13 cellular contexts compared by ENCODE assay signal in the genomic region with DNA sequence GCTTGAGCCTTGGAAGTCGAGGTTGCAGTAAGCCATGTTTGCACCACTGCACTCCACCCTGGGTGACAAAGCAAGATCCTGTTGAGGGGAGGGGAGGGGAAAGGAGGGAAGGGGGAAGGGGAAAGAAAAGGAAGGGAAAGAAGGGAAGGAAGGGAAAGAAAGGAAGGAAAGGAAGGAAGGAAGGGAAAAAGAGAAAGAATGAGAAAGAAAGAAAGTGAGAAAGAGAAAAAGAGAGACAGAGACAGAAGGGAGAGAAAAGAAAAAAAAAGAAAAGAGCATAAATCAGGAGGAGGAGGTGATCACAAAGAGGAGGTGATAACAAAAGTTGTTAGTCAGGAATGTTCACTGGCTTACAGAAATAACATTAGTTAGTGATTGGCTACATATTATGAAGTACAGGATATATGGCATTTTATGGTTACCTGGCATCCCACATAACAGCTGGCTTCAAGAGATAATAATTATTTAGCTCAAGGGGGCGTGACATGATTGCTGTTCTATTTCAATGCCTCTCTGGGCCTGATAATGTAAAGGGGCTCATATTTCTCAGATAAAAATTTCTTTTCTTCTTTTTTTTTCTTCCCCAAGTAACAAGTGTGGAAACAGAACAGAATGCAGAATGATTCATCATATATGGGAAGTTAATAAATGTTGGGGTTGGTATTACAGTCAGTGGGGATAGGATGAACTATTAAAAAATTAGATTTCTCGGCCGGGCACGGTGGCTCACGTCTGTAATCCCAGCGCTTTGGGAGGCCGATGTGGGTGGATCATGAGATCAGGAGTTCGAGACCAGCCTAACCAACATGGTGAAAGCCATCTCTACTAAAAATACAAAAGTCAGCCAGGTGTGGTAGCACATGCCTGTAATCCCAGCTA. TPM values are rescaled to one million over a fixed set of nuclear protein-coding genes. Genes with fewer than 3 reads are reported as not detected.
DNase-seq lines count a peak whose midpoint lies in the region; ATAC-seq, FAIRE-seq and TF ChIP-seq lines count a peak whose summit lies in the region.
"Had no signal": no experiment of that assay in that cellular context is flagged by ENCODE, and none has a peak within 500 bp of the region (broad histone marks: within the 10 kb centered on the region; RNA-seq: fewer than 3 reads in every experiment).

No MANE protein-coding gene starts in this region.

- no peak for ATAC-seq in activated CD8-positive, alpha-beta memory T cell treated with anti-CD3 and anti-CD28 coated beads, Interleukin-2, amount 10 ng/mL, durations not matched to agents 7 days and 5 days
- no peak for ATAC-seq in HG03095 (IDR thresholded peaks at IDR 0.05; ENCODE audit: unreplicated experiment)

- TF ChIP-seq CTCF in OCI-LY7 (conservative IDR thresholded peaks at IDR 0.05; ENCODE audit: low read length): no peak

- no peaks in the 10 kb centered on the region for H4K20me1 ChIP-seq in OCI-LY7 (ENCODE audit: insufficient read depth, low read length)

- H3K9me3 ChIP-seq in small intestine (ENCODE audit: control insufficient read depth, low read depth): no peaks in the 10 kb centered on the region
- no peaks in the 10 kb centered on the region for H3K9me3 ChIP-seq in OCI-LY7 (ENCODE audit: low read length)

- intact Hi-C loops in dendritic cell treated with granulocyte-macrophage colony-stimulating factor and Interleukin-4, amounts not matched to agents 40 ng/mL and 50 ng/mL, for 4 days (cut with micrococcal nuclease): no loop called here
- intact Hi-C loops in OCI-LY7 (cut with micrococcal nuclease; ENCODE audit: unreplicated experiment): no loop called here

- POLR2A ChIA-PET in OCI-LY7 (lab: Charles Lee): no interaction called here

- WGBS in small intestine, 3 donors: 80 to 86% (median 81%) methylated on average over 9 of the region's 9 CpGs

- H3K4me1 Mint-ChIP-seq in activated CD8-positive, alpha-beta memory T cell treated with anti-CD3 and anti-CD28 coated beads, Interleukin-2, amount 10 ng/mL, durations not matched to agents 7 days and 5 days: peaks cover 11% of the 10 kb centered on the region
- H3K4me1 Mint-ChIP-seq in dendritic cell treated with granulocyte-macrophage colony-stimulating factor and Interleukin-4, amounts not matched to agents 40 ng/mL and 50 ng/mL, for 4 days (ENCODE audit: low read depth): peaks cover 45% of the 10 kb centered on the region

- no TSS peak for BruUV-seq in OCI-LY7 (replicated peaks; lab: Mats Ljungman, UMichigan)

- no peak for DNase-seq in activated CD8-positive, alpha-beta memory T cell treated with anti-CD3 and anti-CD28 coated beads, Interleukin-2, amount 10 ng/mL, durations not matched to agents 7 days and 5 days
- DNase-seq in activated CD8-positive, alpha-beta memory T cell treated with anti-CD3 and anti-CD28 coated beads, Interleukin-2, amount 50 U/mL, for 48 hours: no peak
- DNase-seq in OCI-M1 (lab: John Stamatoyannopoulos, UW) (peak; percentile 76), small intestine (peak; percentile 52), NCI-H345 (lab: John Stamatoyannopoulos, UW) (no peak), OCI-LY7 (ENCODE audit: low spot score) (no peak)
- DNase-seq: activated B cell treated with CpG ODN at 0.5 μM for 24 hours, H7, kidney, NCI-H146, NCI-H748 treated with DMSO at 0.1 percent for 48 hours had no signal

- no peaks in the 10 kb centered on the region for H3K79me2 ChIP-seq in OCI-LY7 (ENCODE audit: insufficient read depth, low read depth, low read length)

- FAIRE-seq in small intestine (lab: Jason Lieb, UNC): no peak
- FAIRE-seq: kidney had no signal

- no peak overlapping the region for H3K27ac ChIP-seq in small intestine (ENCODE audit: low read depth in 1 of 2, low read length in 1 of 2)
- H3K27ac ChIP-seq in OCI-LY7 (ENCODE audit: low read depth, low read length, poor library complexity, severe bottlenecking): no peak overlapping the region

- H3K27ac Mint-ChIP-seq in activated CD8-positive, alpha-beta memory T cell treated with anti-CD3 and anti-CD28 coated beads, Interleukin-2, amount 10 ng/mL, durations not matched to agents 7 days and 5 days: peak overlapping the region; percentile 32
- peak overlapping the region; percentile 73 for H3K27ac Mint-ChIP-seq in dendritic cell treated with granulocyte-macrophage colony-stimulating factor and Interleukin-4, amounts not matched to agents 40 ng/mL and 50 ng/mL, for 4 days
- H3K27ac Mint-ChIP-seq: activated B cell treated with CpG ODN at 0.5 μM for 24 hours had no signal

- no peaks in the 10 kb centered on the region for H3K27me3 ChIP-seq in small intestine (ENCODE audit: control insufficient read depth in 2 of 2, insufficient read depth in 2 of 2, low read length in 2 of 2)

- no peak overlapping the region for H2AFZ ChIP-seq in OCI-LY7 (ENCODE audit: low read length)

- CTCF ChIA-PET in activated CD8-positive, alpha-beta memory T cell treated with anti-CD3 and anti-CD28 coated beads, Interleukin-2, amount 10 ng/mL, durations not matched to agents 7 days and 5 days (lab: Charles Lee): interaction anchor here (2.5 to 2.6 kb wide), 2 partner anchors 11 to 150 kb away, joined by 7 read pairs; partner anchors contain the start of gene DSN1
- CTCF ChIA-PET in OCI-LY7 (lab: Charles Lee; ENCODE audit: unreplicated experiment): no interaction called here

- no peaks in the 10 kb centered on the region for H3K9me3 Mint-ChIP-seq in activated CD8-positive, alpha-beta memory T cell treated with anti-CD3 and anti-CD28 coated beads, Interleukin-2, amount 10 ng/mL, durations not matched to agents 7 days and 5 days (ENCODE audit: low read depth)
- H3K9me3 Mint-ChIP-seq in dendritic cell treated with granulocyte-macrophage colony-stimulating factor and Interleukin-4, amounts not matched to agents 40 ng/mL and 50 ng/mL, for 4 days: no peaks in the 10 kb centered on the region
- H3K9me3 Mint-ChIP-seq: activated B cell treated with CpG ODN at 0.5 μM for 24 hours had no signal

- no peak overlapping the region for H3K4me3 ChIP-seq in small intestine (ENCODE audit: low read depth in 1 of 2, low read length in 2 of 2)
- no peak overlapping the region for H3K4me3 ChIP-seq in OCI-LY7 (ENCODE audit: low read depth, low read length, poor library complexity, severe bottlenecking)

- H3K36me3 Mint-ChIP-seq in activated CD8-positive, alpha-beta memory T cell treated with anti-CD3 and anti-CD28 coated beads, Interleukin-2, amount 10 ng/mL, durations not matched to agents 7 days and 5 days: peaks cover 52% of the 10 kb centered on the region
- peaks cover 97% of the 10 kb centered on the region for H3K36me3 Mint-ChIP-seq in dendritic cell treated with granulocyte-macrophage colony-stimulating factor and Interleukin-4, amounts not matched to agents 40 ng/mL and 50 ng/mL, for 4 days (ENCODE audit: low read depth)

- H3K4me1 ChIP-seq in small intestine (ENCODE audit: control insufficient read depth in 2 of 2, insufficient read depth in 1 of 2, low read depth in 1 of 2, low read length in 1 of 2): no peaks in the 10 kb centered on the region
- H3K4me1 ChIP-seq in OCI-LY7 (ENCODE audit: insufficient read depth, low read length, poor library complexity, severe bottlenecking): no peaks in the 10 kb centered on the region

- H3K36me3 ChIP-seq in small intestine (ENCODE audit: control insufficient read depth in 2 of 2, insufficient read depth in 2 of 2, low read length in 2 of 2) (peaks cover 2 to 4% of the 10 kb centered on the region in 2 donors), OCI-LY7 (ENCODE audit: insufficient read depth, low read length) (peaks cover 24% of the 10 kb centered on the region)

- no peaks in the 10 kb centered on the region for H3K9me2 ChIP-seq in OCI-LY7 (ENCODE audit: insufficient read depth, low read length)

- no peak overlapping the region for H3K4me2 ChIP-seq in OCI-LY7 (ENCODE audit: low read length)

- H3K4me3 Mint-ChIP-seq in activated CD8-positive, alpha-beta memory T cell treated with anti-CD3 and anti-CD28 coated beads, Interleukin-2, amount 10 ng/mL, durations not matched to agents 7 days and 5 days: no peak overlapping the region
- H3K4me3 Mint-ChIP-seq in dendritic cell treated with granulocyte-macrophage colony-stimulating factor and Interleukin-4, amounts not matched to agents 40 ng/mL and 50 ng/mL, for 4 days: no peak overlapping the region
- H3K4me3 Mint-ChIP-seq: activated B cell treated with CpG ODN at 0.5 μM for 24 hours had no signal

- no peaks in the 10 kb centered on the region for H3K27me3 Mint-ChIP-seq in activated CD8-positive, alpha-beta memory T cell treated with anti-CD3 and anti-CD28 coated beads, Interleukin-2, amount 10 ng/mL, durations not matched to agents 7 days and 5 days
- H3K27me3 Mint-ChIP-seq in dendritic cell treated with granulocyte-macrophage colony-stimulating factor and Interleukin-4, amounts not matched to agents 40 ng/mL and 50 ng/mL, for 4 days: no peaks in the 10 kb centered on the region
- H3K27me3 Mint-ChIP-seq: activated B cell treated with CpG ODN at 0.5 μM for 24 hours had no signal

RNA-seq across cellular contexts. Expression of gene SAMHD1, which starts 27.1 kb away (rescaled TPM):
- 100 to 1,000 TPM; 167 to 213 TPM for total RNA-seq in activated CD8-positive, alpha-beta memory T cell treated with anti-CD3 and anti-CD28 coated beads, Interleukin-2, amount 10 ng/mL, durations not matched to agents 7 days and 5 days
- 10 to 100 TPM; 22.8 to 78.8 (median 27.3) TPM for polyA plus RNA-seq in small intestine
- 7.9 and 10.6 TPM in 2 replicates for total RNA-seq in OCI-LY7 (2014; rRNA removed; shearing (Covaris generic))
- total RNA-seq in OCI-LY7 (2022): 13.7 and 20.8 TPM in 2 replicates

RNA-seq across cellular contexts. Expression of gene TLDC2, which starts 48.5 kb away (rescaled TPM):
- total RNA-seq in activated CD8-positive, alpha-beta memory T cell treated with anti-CD3 and anti-CD28 coated beads, Interleukin-2, amount 10 ng/mL, durations not matched to agents 7 days and 5 days: not detected
- 10 to 100 TPM; 19.5 to 61.6 (median 43.6) TPM for polyA plus RNA-seq in small intestine
- 0.18 TPM in 1 of 2 replicates, not detected in the other for total RNA-seq in OCI-LY7 (2014; rRNA removed; shearing (Covaris generic))
- total RNA-seq in OCI-LY7 (2022): not detected in 2 replicates
- total RNA-seq: activated B cell treated with CpG ODN at 0.5 μM for 24 hours had no signal

Comparison
In these comparisons a context has a peak if more than half of its experiments do, and no peak if none do; other contexts are left out.
1. DNase-seq: peak in OCI-M1 (single experiment) and small intestine (single experiment); none in activated CD8-positive, alpha-beta memory T cell treated with anti-CD3 and anti-CD28 coated beads, Interleukin-2, amount 10 ng/mL, durations not matched to agents 7 days and 5 days (single experiment), activated CD8-positive, alpha-beta memory T cell treated with anti-CD3 and anti-CD28 coated beads, Interleukin-2, amount 50 U/mL, for 48 hours (single experiment), NCI-H345 (single experiment) and OCI-LY7 (single experiment).
2. RNA of gene SAMHD1, which starts 27.1 kb away (total RNA-seq): 167 to 213 TPM in activated CD8-positive, alpha-beta memory T cell treated with anti-CD3 and anti-CD28 coated beads, Interleukin-2, amount 10 ng/mL, durations not matched to agents 7 days and 5 days; 7.9 to 20.8 TPM in OCI-LY7; every median in the first group is over 4 times any median in the second.